ENCODE assay signal across 9 cellular contexts in genomic region chr7:116212859-116213258, GRCh38. TPM values are rescaled to one million over a fixed set of nuclear protein-coding genes. Genes with fewer than 3 reads are reported as not detected.
DNase-seq lines count a peak whose midpoint lies in the region; ATAC-seq and TF ChIP-seq lines count a peak whose summit lies in the region.
"Had no signal": no experiment of that assay in that cellular context is flagged by ENCODE, and none has a peak within 500 bp of the region (broad histone marks: within the 10 kb centered on the region; RNA-seq: fewer than 3 reads in every experiment).

No MANE protein-coding gene starts in this region.

- TF ChIP-seq EP300 in gastroesophageal sphincter (IDR thresholded peaks at IDR 0.05) = no peak
- TF ChIP-seq EP300 in suprapubic skin (IDR thresholded peaks at IDR 0.05) = no peak

- H3K4me1 Mint-ChIP-seq in activated CD8-positive, alpha-beta memory T cell treated with anti-CD3 and anti-CD28 coated beads, Interleukin-2, amount 10 ng/mL, durations not matched to agents 7 days and 5 days = peaks cover 61% of the 10 kb centered on the region
- peaks cover 64% of the 10 kb centered on the region for H3K4me1 Mint-ChIP-seq in activated CD4-positive, alpha-beta memory T cell treated with anti-CD3 and anti-CD28 coated beads for 36 hours (ENCODE audit: low read depth)
- peaks cover 17% of the 10 kb centered on the region for H3K4me1 Mint-ChIP-seq in endodermal cell

- H3K9me3 ChIP-seq in gastroesophageal sphincter = no peaks in the 10 kb centered on the region
- H3K9me3 ChIP-seq in suprapubic skin = no peaks in the 10 kb centered on the region
- H3K9me3 ChIP-seq in endodermal cell (ENCODE audit: control insufficient read depth, low read length) = no peaks in the 10 kb centered on the region

- H3K36me3 ChIP-seq in gastroesophageal sphincter (no peaks in the 10 kb centered on the region), suprapubic skin (no peaks in the 10 kb centered on the region), endodermal cell (ENCODE audit: control insufficient read depth, insufficient read depth, low read length) (no peaks in the 10 kb centered on the region)

- peak overlapping the region; percentile 96 to 98 (median 96) for H3K27ac ChIP-seq in gastroesophageal sphincter
- H3K27ac ChIP-seq in suprapubic skin = peak overlapping the region; percentile 64
- no peak overlapping the region for H3K27ac ChIP-seq in endodermal cell (ENCODE audit: low read depth, low read length)

- POLR2A ChIA-PET in activated CD4-positive, alpha-beta memory T cell treated with anti-CD3 and anti-CD28 coated beads for 36 hours (lab: Charles Lee) = no interaction called here

- H3K4me3 Mint-ChIP-seq in activated CD8-positive, alpha-beta memory T cell treated with anti-CD3 and anti-CD28 coated beads, Interleukin-2, amount 10 ng/mL, durations not matched to agents 7 days and 5 days = peak overlapping the region; percentile 96
- peak overlapping the region; percentile 96 for H3K4me3 Mint-ChIP-seq in activated CD4-positive, alpha-beta memory T cell treated with anti-CD3 and anti-CD28 coated beads for 36 hours
- H3K4me3 Mint-ChIP-seq in endodermal cell = no peak overlapping the region

- no peaks in the 10 kb centered on the region for H3K27me3 Mint-ChIP-seq in activated CD8-positive, alpha-beta memory T cell treated with anti-CD3 and anti-CD28 coated beads, Interleukin-2, amount 10 ng/mL, durations not matched to agents 7 days and 5 days
- H3K27me3 Mint-ChIP-seq in activated CD4-positive, alpha-beta memory T cell treated with anti-CD3 and anti-CD28 coated beads for 36 hours = no peaks in the 10 kb centered on the region
- peaks cover 5% of the 10 kb centered on the region for H3K27me3 Mint-ChIP-seq in endodermal cell (ENCODE audit: insufficient read depth)

- ATAC-seq in activated CD8-positive, alpha-beta memory T cell treated with anti-CD3 and anti-CD28 coated beads, Interleukin-2, amount 10 ng/mL, durations not matched to agents 7 days and 5 days = no peak
- peak; percentile 30 for ATAC-seq in gastroesophageal sphincter
- no peak for ATAC-seq in HG02798 (IDR thresholded peaks at IDR 0.05; ENCODE audit: poor library complexity, unreplicated experiment)

- WGBS in gastroesophageal sphincter (ENCODE audit: low coverage in 1 of 2), 2 donors = 26 to 27% methylated on average over 4 of the region's 4 CpGs
- WGBS in suprapubic skin = 36% methylated on average over 4 of the region's 4 CpGs
- 75 to 84% methylated on average over 4 of the region's 4 CpGs for whole genome bisulfite sequencing in endodermal cell (ENCODE audit: insufficient coverage in 1 of 2, insufficient read length in 1 of 2), 2 experiments

- CTCF ChIA-PET in activated CD8-positive, alpha-beta memory T cell treated with anti-CD3 and anti-CD28 coated beads, Interleukin-2, amount 10 ng/mL, durations not matched to agents 7 days and 5 days (lab: Charles Lee) = interaction anchor here (1.0 to 1.3 kb wide), 2 partner anchors 22 to 33 kb away, joined by 3 to 5 read pairs; no protein-coding TSS in a partner anchor
- CTCF ChIA-PET in activated CD4-positive, alpha-beta memory T cell treated with anti-CD3 and anti-CD28 coated beads for 36 hours (lab: Charles Lee) = interaction anchor here (1.1 to 6.3 kb wide), 3 partner anchors 12 to 32 kb away, joined by 3 to 75 read pairs (median 13); no protein-coding TSS in a partner anchor

- peaks cover 0 to 58% (median 16%) of the 10 kb centered on the region in 3 donors for H3K4me1 ChIP-seq in gastroesophageal sphincter
- peaks cover 40% of the 10 kb centered on the region for H3K4me1 ChIP-seq in suprapubic skin
- H3K4me1 ChIP-seq in endodermal cell (ENCODE audit: control insufficient read depth, insufficient read depth, low read length) = peaks cover 3% of the 10 kb centered on the region

- H3K27me3 ChIP-seq in gastroesophageal sphincter = no peaks in the 10 kb centered on the region
- no peaks in the 10 kb centered on the region for H3K27me3 ChIP-seq in suprapubic skin
- H3K27me3 ChIP-seq in endodermal cell (ENCODE audit: control insufficient read depth, insufficient read depth, low read length, poor library complexity, severe bottlenecking) = no peaks in the 10 kb centered on the region

- TF ChIP-seq POLR2A in gastroesophageal sphincter (IDR thresholded peaks at IDR 0.05) (peak in 1 of 2 donors; percentile 14), suprapubic skin (IDR thresholded peaks at IDR 0.05) (no peak)

- intact Hi-C loops in activated CD4-positive, alpha-beta memory T cell treated with anti-CD3 and anti-CD28 coated beads for 36 hours (cut with micrococcal nuclease) = loop anchor here (5.0 kb wide), 1 partner anchor 981 kb away; no protein-coding TSS in a partner anchor

- H3K4me3 ChIP-seq in gastroesophageal sphincter (peak overlapping the region; percentile 84 to 97), suprapubic skin (no peak overlapping the region), endodermal cell (ENCODE audit: low read length) (no peak overlapping the region)

- DNase-seq in activated CD8-positive, alpha-beta memory T cell treated with anti-CD3 and anti-CD28 coated beads, Interleukin-2, amount 10 ng/mL, durations not matched to agents 7 days and 5 days = no peak
- DNase-seq in activated CD8-positive, alpha-beta memory T cell treated with anti-CD3 and anti-CD28 coated beads for 24 hours = no peak
- DNase-seq in activated CD4-positive, alpha-beta memory T cell treated with anti-CD3 and anti-CD28 coated beads for 36 hours = no peak
- DNase-seq in suprapubic skin (ENCODE audit: low spot score in 2 of 2) (no peak), endodermal cell (no peak), kidney glomerular epithelial cell (lab: John Stamatoyannopoulos, UW) (no peak)
- DNase-seq: activated CD4-positive, CD25-positive, alpha-beta regulatory T cell had no signal

- peak overlapping the region; percentile 78 for H3K27ac Mint-ChIP-seq in activated CD8-positive, alpha-beta memory T cell treated with anti-CD3 and anti-CD28 coated beads, Interleukin-2, amount 10 ng/mL, durations not matched to agents 7 days and 5 days
- H3K27ac Mint-ChIP-seq in activated CD4-positive, alpha-beta memory T cell treated with anti-CD3 and anti-CD28 coated beads for 36 hours = peak overlapping the region; percentile 99
- no peak overlapping the region for H3K27ac Mint-ChIP-seq in endodermal cell

- no peaks in the 10 kb centered on the region for H3K9me3 Mint-ChIP-seq in activated CD8-positive, alpha-beta memory T cell treated with anti-CD3 and anti-CD28 coated beads, Interleukin-2, amount 10 ng/mL, durations not matched to agents 7 days and 5 days (ENCODE audit: low read depth)
- no peaks in the 10 kb centered on the region for H3K9me3 Mint-ChIP-seq in activated CD4-positive, alpha-beta memory T cell treated with anti-CD3 and anti-CD28 coated beads for 36 hours
- H3K9me3 Mint-ChIP-seq in endodermal cell = no peaks in the 10 kb centered on the region

- TF ChIP-seq CTCF in gastroesophageal sphincter (IDR thresholded peaks at IDR 0.05) (no peak), suprapubic skin (IDR thresholded peaks at IDR 0.05) (no peak), endodermal cell (conservative IDR thresholded peaks at IDR 0.05) (no peak)

- H3K36me3 Mint-ChIP-seq in activated CD8-positive, alpha-beta memory T cell treated with anti-CD3 and anti-CD28 coated beads, Interleukin-2, amount 10 ng/mL, durations not matched to agents 7 days and 5 days = peaks cover 28% of the 10 kb centered on the region
- peaks cover 9% of the 10 kb centered on the region for H3K36me3 Mint-ChIP-seq in activated CD4-positive, alpha-beta memory T cell treated with anti-CD3 and anti-CD28 coated beads for 36 hours
- H3K36me3 Mint-ChIP-seq in endodermal cell (ENCODE audit: low read depth) = no peaks in the 10 kb centered on the region

- H3K9ac ChIP-seq in endodermal cell (ENCODE audit: extremely low read depth, low read length, poor library complexity, severe bottlenecking) = no peak overlapping the region

RNA-seq across cellular contexts. Expression of gene TES, which starts 2.5 kb away (rescaled TPM):
- 10 to 100 TPM; 98.5 TPM for total RNA-seq in activated CD8-positive, alpha-beta memory T cell treated with anti-CD3 and anti-CD28 coated beads, Interleukin-2, amount 10 ng/mL, durations not matched to agents 7 days and 5 days
- total RNA-seq in activated CD4-positive, alpha-beta memory T cell treated with anti-CD3 and anti-CD28 coated beads for 36 hours = 10 to 100 TPM; 81.8 to 90.6 TPM
- 100 to 1,000 TPM; 245 to 501 (median 290) TPM for total RNA-seq in gastroesophageal sphincter
- 10 to 100 TPM; 44.3 to 66.0 (median 57.5) TPM for total RNA-seq in suprapubic skin
- total RNA-seq in endodermal cell = 10 to 100 TPM; 23.1 to 31.0 TPM
- polyA plus RNA-seq in endodermal cell (2013, experiment 1 of 2) = 12.5 TPM
- 12.4 TPM for polyA plus RNA-seq in endodermal cell (2013, experiment 2 of 2)

Comparison
In these comparisons a context has a peak if more than half of its experiments do, and no peak if none do; other contexts are left out.
1. H3K4me3 ChIP-seq: peak in gastroesophageal sphincter (2 of 2); none in suprapubic skin (single experiment) and endodermal cell (single experiment).